ENCODE assay signal across 21 cellular contexts in genomic region chr12:49040364-49040855, GRCh38. TPM values are rescaled to one million over a fixed set of nuclear protein-coding genes. Genes with fewer than 3 reads are reported as not detected.
"Had no signal": no experiment of that assay in that cellular context is flagged by ENCODE, and none has a peak within 500 bp of the region (broad histone marks: within the 10 kb centered on the region; RNA-seq: fewer than 3 reads in every experiment).

No MANE protein-coding gene starts in this region.

- H3K27ac Mint-ChIP-seq: natural killer cell treated with Interleukin-12 subunit alpha and Interleukin-12 subunit beta and Interleukin-15 and Interleukin-18, amount 100 ng/mL, for 72 hours had no signal

- H3K4me3 Mint-ChIP-seq: natural killer cell treated with Interleukin-12 subunit alpha and Interleukin-12 subunit beta and Interleukin-15 and Interleukin-18, amount 100 ng/mL, for 72 hours had no signal

- H3K27ac ChIP-seq: brain microvascular endothelial cell, coronary artery, heart right ventricle, sigmoid colon, tibial artery, VCaP had no signal

- H3K9me3 ChIP-seq: heart right ventricle, sigmoid colon, tibial artery had no signal

- H3K9me3 Mint-ChIP-seq: natural killer cell treated with Interleukin-12 subunit alpha and Interleukin-12 subunit beta and Interleukin-15 and Interleukin-18, amount 100 ng/mL, for 72 hours had no signal

- DNase-seq: activated CD4-positive, CD25-positive, alpha-beta regulatory T cell treated with anti-CD3 and anti-CD28 coated beads, Interleukin-2, amount 50 U/mL, for 72 hours; activated CD8-positive, alpha-beta memory T cell treated with anti-CD3 and anti-CD28 coated beads for 24 hours; activated CD8-positive, alpha-beta memory T cell treated with anti-CD3 and anti-CD28 coated beads, Interleukin-2, amount 50 U/mL, for 48 hours; activated effector memory CD4-positive, alpha-beta T cell treated with Interleukin-2 at 50 U/mL for 16 hours; activated naive CD4-positive, alpha-beta T cell treated with anti-CD3 and anti-CD28 coated beads, Interleukin-2, amount 50 U/mL, for 16 hours; activated T-cell treated with anti-CD3 and anti-CD28 coated beads, Interleukin-2, amount 50 U/mL, for 48 hours; brain microvascular endothelial cell; central memory CD4-positive, alpha-beta T cell; erythroblast; foreskin melanocyte; sigmoid colon; stimulated activated CD4-positive, alpha-beta T cell treated with anti-CD3 and anti-CD28 coated beads, Interleukin-4, amount 100 ng/mL, for 4 hours; stimulated activated naive CD4-positive, alpha-beta T cell; substantia nigra; T-helper 2 cell; tibial artery had no signal

- ATAC-seq: natural killer cell treated with Interleukin-12 subunit alpha and Interleukin-12 subunit beta and Interleukin-15 and Interleukin-18, amount 100 ng/mL, for 72 hours had no signal

- H3K4me1 ChIP-seq: sigmoid colon, tibial artery had no signal

- H3K4me3 ChIP-seq: coronary artery, heart right ventricle, sigmoid colon, tibial artery had no signal

- H3K27me3 Mint-ChIP-seq: natural killer cell treated with Interleukin-12 subunit alpha and Interleukin-12 subunit beta and Interleukin-15 and Interleukin-18, amount 100 ng/mL, for 72 hours had no signal

- H3K27me3 ChIP-seq: brain microvascular endothelial cell, heart right ventricle, sigmoid colon, tibial artery had no signal

RNA-seq across cellular contexts. Expression of gene RHEBL1, which starts 29.4 kb away (rescaled TPM):
- total RNA-seq: urinary bladder had no signal

RNA-seq across cellular contexts. Expression of gene DDN, which starts 41.2 kb away (rescaled TPM):
- polyA plus RNA-seq: urinary bladder had no signal
